8 cellular contexts compared by ENCODE assay signal in the genomic region with DNA sequence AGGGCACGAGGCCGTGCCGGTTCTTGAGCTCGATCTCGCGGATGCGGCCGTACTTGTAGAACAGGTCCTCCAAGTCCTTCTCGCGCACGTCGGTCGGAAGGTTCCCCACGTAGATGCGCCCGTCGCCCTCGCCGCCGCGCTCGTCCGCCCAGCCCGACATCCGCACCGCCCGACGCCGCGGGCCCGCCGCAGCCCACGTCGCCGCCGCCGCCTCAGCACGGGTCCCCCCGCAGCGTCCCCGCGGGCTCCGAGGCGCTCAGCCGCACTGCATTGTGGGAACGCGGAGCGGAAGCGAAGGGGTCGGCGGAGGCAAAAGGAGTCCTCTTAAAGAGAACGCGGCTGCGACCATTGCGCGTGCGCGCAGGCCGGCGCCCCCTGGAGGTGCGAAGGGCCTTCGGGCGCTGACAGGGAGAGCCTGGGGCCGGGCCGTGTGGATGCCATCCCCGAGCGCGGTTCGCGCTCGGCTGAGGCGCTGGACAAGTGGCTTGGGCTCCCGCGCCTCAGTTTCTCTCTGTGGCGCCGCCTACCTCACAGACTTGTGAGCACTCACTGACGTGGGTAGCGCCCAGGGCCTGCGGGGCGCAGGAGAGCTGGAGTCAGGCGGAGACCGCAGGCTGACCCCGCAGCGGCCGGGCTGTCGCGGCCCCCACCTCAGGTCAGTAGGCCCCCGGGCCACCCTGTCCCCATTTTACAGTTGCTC. TPM values are rescaled to one million over a fixed set of nuclear protein-coding genes. Genes with fewer than 3 reads are reported as not detected.
DNase-seq lines count a peak whose midpoint lies in the region; ATAC-seq and TF ChIP-seq lines count a peak whose summit lies in the region.

TSS of gene SRSF9 (minus strand) at position 299 of the 700 bp plus-strand sequence. CDS start at position 160, 139 bp downstream.

- ATAC-seq in GM21723 (IDR thresholded peaks at IDR 0.05; ENCODE audit: unreplicated experiment) = peak; percentile 90
- peak; percentile 95 for ATAC-seq in activated T-cell treated with anti-CD3 and anti-CD28 coated beads, Interleukin-2, amount 50 U/mL, for 4 hours

- H3K4me1 Mint-ChIP-seq in activated T-cell treated with anti-CD3 and anti-CD28 coated beads, Interleukin-2, amount 50 U/mL, for 4 hours (ENCODE audit: low read depth) = peaks cover 36% of the 10 kb centered on the region

- peak; percentile 33 for TF ChIP-seq POLR2A in esophagus muscularis mucosa (IDR thresholded peaks at IDR 0.05; ENCODE audit: low read depth)

- no peaks in the 10 kb centered on the region for H3K9me3 ChIP-seq in esophagus muscularis mucosa

- peaks cover 0 to 31% (median 19%) of the 10 kb centered on the region in 4 donors for H3K36me3 ChIP-seq in esophagus muscularis mucosa

- peaks cover 2% of the 10 kb centered on the region for H3K27me3 Mint-ChIP-seq in activated T-cell treated with anti-CD3 and anti-CD28 coated beads, Interleukin-2, amount 50 U/mL, for 4 hours (ENCODE audit: low read depth)

- intact Hi-C loops in esophagus muscularis mucosa (cut with DNase I) = no loop called here

- no peaks in the 10 kb centered on the region for H3K9me3 Mint-ChIP-seq in activated T-cell treated with anti-CD3 and anti-CD28 coated beads, Interleukin-2, amount 50 U/mL, for 4 hours

- 0% methylated on average over 1 of the region's 88 CpGs for WGBS in esophagus muscularis mucosa

- no peaks in the 10 kb centered on the region for H3K27me3 ChIP-seq in esophagus muscularis mucosa

- peak within 1 kb of the TSS; percentile 92 for H3K4me3 Mint-ChIP-seq in activated T-cell treated with anti-CD3 and anti-CD28 coated beads, Interleukin-2, amount 50 U/mL, for 4 hours

- peaks cover 27 to 51% (median 44%) of the 10 kb centered on the region in 4 donors for H3K4me1 ChIP-seq in esophagus muscularis mucosa

- no peak for TF ChIP-seq EP300 in esophagus muscularis mucosa (IDR thresholded peaks at IDR 0.05)

- H3K4me3 ChIP-seq in esophagus muscularis mucosa = peak within 1 kb of the TSS; percentile 90 to 97 (median 92)

- peaks cover 16% of the 10 kb centered on the region for H3K36me3 Mint-ChIP-seq in activated T-cell treated with anti-CD3 and anti-CD28 coated beads, Interleukin-2, amount 50 U/mL, for 4 hours (ENCODE audit: insufficient read depth)

- H3K27ac ChIP-seq in esophagus muscularis mucosa (replicated peaks in 1 of 4) = peak within 1 kb of the TSS; percentile 94 to 97 (median 96)

- peak; percentile 85 to 93 (median 93) for TF ChIP-seq CTCF in esophagus muscularis mucosa (IDR thresholded peaks at IDR 0.05)

- DNase-seq in DMS53 treated with DMSO at 0.1 percent for 48 hours (lab: John Stamatoyannopoulos, UW; ENCODE audit: unreplicated experiment) = peak; percentile 93
- DNase-seq in KG1 (lab: John Stamatoyannopoulos, UW) = peak; percentile 97
- DNase-seq in activated T-cell treated with anti-CD3 and anti-CD28 coated beads, Interleukin-2, amount 50 U/mL, for 4 hours = peak; percentile 96
- DNase-seq in esophagus muscularis mucosa (ENCODE audit: extremely low spot score) = peak; percentile 97
- DNase-seq in myocyte (ENCODE audit: low read depth) = peak; percentile 97
- peak; percentile 91 to 94 for DNase-seq in stimulated activated CD8-positive, alpha-beta memory T cell treated with anti-CD3 and anti-CD28 coated beads, Interleukin-7, amount 100 ng/mL, for 48 hours (ENCODE audit: extremely low read depth in 1 of 2, low read depth in 1 of 2)

TF ChIP-seq in PFSK-1, 5 proteins besides CTCF, POLR2A, EP300 and RAD21:
- TF ChIP-seq POLR2AphosphoS5 (IDR thresholded peaks at IDR 0.05; ENCODE audit: low read depth, low read length) (peak; percentile 86), FOXP2 (optimal IDR thresholded peaks at IDR 0.05; ENCODE audit: borderline replicate concordance, extremely low read depth, extremely low read length, insufficient read depth) (peak; percentile 65), TAF1 (IDR thresholded peaks at IDR 0.05; ENCODE audit: borderline replicate concordance, insufficient read depth, low read length) (peak; percentile 82), SIN3A (IDR thresholded peaks at IDR 0.05; ENCODE audit: borderline replicate concordance, insufficient read depth, low read length) (peak; percentile 37; the same call in 1 of the 2 replicates), REST (IDR thresholded peaks at IDR 0.05; ENCODE audit: insufficient read depth in 1 of 2, low read depth in 2 of 2, low read length in 2 of 2) (peak; percentile 10 to 39; a peak in 1 of 4 replicates)
TF ChIP-seq in PFSK-1: peak in this region for 5.

RNA-seq across cellular contexts. Expression of gene SRSF9, which starts in this region (rescaled TPM):
- polyA plus RNA-seq in PFSK-1 (2012; ENCODE audit: insufficient read length, low read depth) = 384 TPM
- 100 to 1,000 TPM; 259 to 288 (median 272) TPM for total RNA-seq in activated T-cell treated with anti-CD3 and anti-CD28 coated beads, Interleukin-2, amount 50 U/mL, for 4 hours
- total RNA-seq in esophagus muscularis mucosa (10 to 100 TPM; 52.7 to 60.2 (median 54.7) TPM), myocyte (56.6 and 61.6 TPM in 2 replicates)
- polyA plus RNA-seq in myocyte (2012) = 147 TPM

Comparison
In these comparisons a context has a peak if more than half of its experiments do, and no peak if none do; other contexts are left out.
1. Peak in every context shown above with its lines: DNase-seq, ATAC-seq, H3K4me3 ChIP-seq and H3K27ac ChIP-seq.